In genomic region chr18:9488535-9488934, GRCh38 we compare ENCODE assay signal across 18 cellular contexts.
"Had no signal": no experiment of that assay in that cellular context is flagged by ENCODE, and none has a peak within 500 bp of the region (broad histone marks: within the 10 kb centered on the region; RNA-seq: fewer than 3 reads in every experiment).

No MANE protein-coding gene starts in this region.

- H3K4me1 ChIP-seq: ascending aorta, left ventricle myocardium inferior, tibial nerve had no signal

- FAIRE-seq: kidney had no signal

- H3K27me3 Mint-ChIP-seq: activated CD4-positive, alpha-beta memory T cell treated with anti-CD3 and anti-CD28 coated beads, Interleukin-2, amount 10 ng/mL, durations not matched to agents 7 days and 5 days; activated naive CD4-positive, alpha-beta T cell treated with anti-CD3 and anti-CD28 coated beads, Interleukin-2, amount 10 ng/mL, durations not matched to agents 7 days and 5 days; activated T-cell treated with anti-CD3 and anti-CD28 coated beads, Interleukin-2, amount 50 U/mL, for 24 hours; memory B cell; naive thymus-derived CD8-positive, alpha-beta T cell had no signal

- H3K4me3 ChIP-seq: ascending aorta, esophagus squamous epithelium, left ventricle myocardium inferior, tibial nerve had no signal

- H3K4me1 Mint-ChIP-seq: activated naive CD4-positive, alpha-beta T cell treated with anti-CD3 and anti-CD28 coated beads, Interleukin-2, amount 10 ng/mL, durations not matched to agents 7 days and 5 days had no signal

- H3K27ac Mint-ChIP-seq: activated CD4-positive, alpha-beta memory T cell treated with anti-CD3 and anti-CD28 coated beads, Interleukin-2, amount 10 ng/mL, durations not matched to agents 7 days and 5 days; activated naive CD4-positive, alpha-beta T cell treated with anti-CD3 and anti-CD28 coated beads, Interleukin-2, amount 10 ng/mL, durations not matched to agents 7 days and 5 days; activated T-cell treated with anti-CD3 and anti-CD28 coated beads, Interleukin-2, amount 50 U/mL, for 24 hours; memory B cell had no signal

- DNase-seq: activated CD4-positive, alpha-beta memory T cell treated with anti-CD3 and anti-CD28 coated beads, Interleukin-2, amount 10 ng/mL, durations not matched to agents 7 days and 5 days; activated naive CD4-positive, alpha-beta T cell treated with anti-CD3 and anti-CD28 coated beads, Interleukin-2, amount 10 ng/mL, durations not matched to agents 7 days and 5 days; activated T-cell treated with anti-CD3 and anti-CD28 coated beads, Interleukin-2, amount 50 U/mL, for 24 hours; esophagus squamous epithelium; foreskin fibroblast; hippocampal formation; kidney; left ventricle myocardium inferior; naive thymus-derived CD8-positive, alpha-beta T cell; posterior cingulate gyrus; retina; stimulated activated CD4-positive, alpha-beta T cell treated with anti-CD3 and anti-CD28 coated beads, Interleukin-4, amount 100 ng/mL, for 1 hour; stimulated activated naive CD4-positive, alpha-beta T cell treated with Interleukin-2 at 50 U/mL for 16 hours; substantia nigra; WERI-Rb-1 had no signal

- H3K27me3 ChIP-seq: ascending aorta, esophagus squamous epithelium, tibial nerve had no signal

- H3K4me3 Mint-ChIP-seq: activated CD4-positive, alpha-beta memory T cell treated with anti-CD3 and anti-CD28 coated beads, Interleukin-2, amount 10 ng/mL, durations not matched to agents 7 days and 5 days; activated naive CD4-positive, alpha-beta T cell treated with anti-CD3 and anti-CD28 coated beads, Interleukin-2, amount 10 ng/mL, durations not matched to agents 7 days and 5 days; activated T-cell treated with anti-CD3 and anti-CD28 coated beads, Interleukin-2, amount 50 U/mL, for 24 hours; memory B cell had no signal

- H3K9me3 ChIP-seq: ascending aorta, esophagus squamous epithelium had no signal

- H3K27ac ChIP-seq: ascending aorta, left ventricle myocardium inferior, tibial nerve, WERI-Rb-1 had no signal

- ATAC-seq: naive thymus-derived CD8-positive, alpha-beta T cell had no signal

- H3K36me3 ChIP-seq: ascending aorta, left ventricle myocardium inferior had no signal
